In genomic region chr7:51251292-51251691, GRCh38 we compare ENCODE assay signal across 1 cellular context.
TF ChIP-seq lines count a peak whose summit lies in the region.

No MANE protein-coding gene starts in this region.

TF ChIP-seq in H1, 55 proteins besides CTCF, POLR2A, EP300 and RAD21:
- TF ChIP-seq KDM5A (IDR thresholded peaks at IDR 0.05; ENCODE audit: low read length) (no peak), GTF2F1 (IDR thresholded peaks at IDR 0.05; ENCODE audit: borderline replicate concordance, low read depth, low read length) (no peak), CHD7 (IDR thresholded peaks at IDR 0.05; ENCODE audit: insufficient replicate concordance, low read length) (no peak), ATF3 (IDR thresholded peaks at IDR 0.05; ENCODE audit: insufficient read depth, low read depth, low read length) (no peak), USF2 (IDR thresholded peaks at IDR 0.05; ENCODE audit: low read length) (no peak), POLR2AphosphoS5 (IDR thresholded peaks at IDR 0.05; ENCODE audit: low read depth, low read length) (no peak)
